In genomic region chr16:87909203-87909935, GRCh38 we compare ENCODE assay signal across 8 cellular contexts. TPM values are rescaled to one million over a fixed set of nuclear protein-coding genes. Genes with fewer than 3 reads are reported as not detected.
DNase-seq lines count a peak whose midpoint lies in the region; ATAC-seq and TF ChIP-seq lines count a peak whose summit lies in the region.
"Not testable (repeated sequence)": the region's sequence is repeated elsewhere in the genome, so short reads cannot be mapped to it uniquely, and the experiment has no call there.

No MANE protein-coding gene starts in this region.

- H3K4me1 ChIP-seq in Caco-2; endodermal cell (ENCODE audit: control insufficient read depth, insufficient read depth, low read length): not testable (repeated sequence)

- not testable (repeated sequence) for H3K27ac Mint-ChIP-seq in Caco-2 (ENCODE audit: unreplicated experiment); endodermal cell

- TF ChIP-seq CTCF in Caco-2 (IDR thresholded peaks at IDR 0.05; ENCODE audit: insufficient read depth in 1 of 2, low read depth in 1 of 2, low read length in 1 of 2, severe bottlenecking in 1 of 2, unreplicated experiment in 1 of 2): peak; percentile 95 to 98
- peak; percentile 95 for TF ChIP-seq CTCF in endodermal cell (conservative IDR thresholded peaks at IDR 0.05)

- not testable (repeated sequence) for H3K4me3 ChIP-seq in Caco-2 (ENCODE audit: low read depth, low read length); endodermal cell (ENCODE audit: low read length)

- not testable (repeated sequence) for BruUV-seq in Caco-2 (replicated peaks; lab: Mats Ljungman, UMichigan)

- DNase-seq in Caco-2 (peak; percentile 83 to 94), HuH-7 (ENCODE audit: low spot score) (peak; percentile 93), OCI-M1 (lab: John Stamatoyannopoulos, UW) (peak; percentile 87), endodermal cell (peak; percentile 95), mesenteric fat pad (ENCODE audit: low spot score) (peak; percentile 92)
- peak; percentile 97 for DNase-seq in activated CD8-positive, alpha-beta memory T cell treated with anti-CD3 and anti-CD28 coated beads, Interleukin-2, amount 50 U/mL, for 48 hours
- peak; percentile 70 to 84 for DNase-seq in stimulated activated CD8-positive, alpha-beta memory T cell treated with anti-CD3 and anti-CD28 coated beads, Interleukin-2, amount 100 ng/mL, for 48 hours (ENCODE audit: low read depth in 2 of 2)

- H3K36me3 ChIP-seq in Caco-2 (ENCODE audit: control insufficient read depth, insufficient read depth, low read length); endodermal cell (ENCODE audit: control insufficient read depth, insufficient read depth, low read length): not testable (repeated sequence)

- peak; percentile 89 for ATAC-seq in GM21447 (IDR thresholded peaks at IDR 0.05; ENCODE audit: unreplicated experiment)

- intact Hi-C loops in Caco-2 (cut with micrococcal nuclease; ENCODE audit: unreplicated experiment): loop anchor here (1.0 kb wide), 3 partner anchors 37 to 130 kb away; no protein-coding TSS in a partner anchor

- not testable (repeated sequence) for H3K27ac ChIP-seq in endodermal cell (ENCODE audit: low read depth, low read length)

- not testable (repeated sequence) for H3K4me1 Mint-ChIP-seq in Caco-2 (ENCODE audit: low read depth, unreplicated experiment); endodermal cell

- WGBS in endodermal cell (ENCODE audit: insufficient coverage in 1 of 2, insufficient read length in 1 of 2), 2 experiments: 44% methylated on average over 30 to 36 of the region's 36 CpGs

- CTCF ChIA-PET in Caco-2 (lab: Charles Lee): not testable (repeated sequence)

- not testable (repeated sequence) for H3K9me3 ChIP-seq in Caco-2; endodermal cell (ENCODE audit: control insufficient read depth, low read length)

- H3K9me3 Mint-ChIP-seq in Caco-2 (ENCODE audit: unreplicated experiment); endodermal cell: not testable (repeated sequence)

- H3K27me3 Mint-ChIP-seq in Caco-2 (ENCODE audit: insufficient read depth, unreplicated experiment): not testable (repeated sequence)
- peaks cover 25% of the 10 kb centered on the region for H3K27me3 Mint-ChIP-seq in endodermal cell (ENCODE audit: insufficient read depth)

- POLR2A ChIA-PET in Caco-2 (lab: Charles Lee): interaction anchor here (0.6 kb wide), 1 partner anchor 314 kb away, joined by 4 read pairs; no protein-coding TSS in a partner anchor

- not testable (repeated sequence) for H3K9ac ChIP-seq in endodermal cell (ENCODE audit: extremely low read depth, low read length, poor library complexity, severe bottlenecking)

- not testable (repeated sequence) for H3K27me3 ChIP-seq in Caco-2 (replicated peaks; ENCODE audit: control insufficient read depth, insufficient read depth, low read length); endodermal cell (ENCODE audit: control insufficient read depth, insufficient read depth, low read length, poor library complexity, severe bottlenecking)

- H3K36me3 Mint-ChIP-seq in Caco-2 (ENCODE audit: insufficient read depth, unreplicated experiment); endodermal cell (ENCODE audit: low read depth): not testable (repeated sequence)

- H3K4me3 Mint-ChIP-seq in Caco-2 (ENCODE audit: unreplicated experiment); endodermal cell: not testable (repeated sequence)

RNA-seq across cellular contexts. Expression of gene CA5A, which starts 27.0 kb away (rescaled TPM):
- 0.74 and 1.7 TPM in 2 replicates for total RNA-seq in Caco-2 (2022)
- total RNA-seq in endodermal cell: not detected
- polyA plus RNA-seq in endodermal cell (2013, experiment 1 of 2): not detected
- not detected for polyA plus RNA-seq in endodermal cell (2013, experiment 2 of 2)
- not detected for total RNA-seq in mesenteric fat pad

RNA-seq across cellular contexts. Expression of gene SLC7A5, which starts 40.1 kb away (rescaled TPM):
- total RNA-seq in Caco-2 (2022): 495 and 534 TPM in 2 replicates
- total RNA-seq in endodermal cell: 100 to 1,000 TPM; 374 to 588 TPM
- 144 TPM for polyA plus RNA-seq in endodermal cell (2013, experiment 1 of 2)
- polyA plus RNA-seq in endodermal cell (2013, experiment 2 of 2): 134 TPM
- total RNA-seq in mesenteric fat pad: 9.4 TPM

RNA-seq across cellular contexts. Expression of gene BANP, which starts 41.9 kb away (rescaled TPM):
- total RNA-seq in Caco-2 (2022) (44.4 and 50.6 TPM in 2 replicates), endodermal cell (10 to 100 TPM; 39.5 to 45.5 TPM), mesenteric fat pad (28.8 TPM)
- 23.8 TPM for polyA plus RNA-seq in endodermal cell (2013, experiment 1 of 2)
- 20.0 TPM for polyA plus RNA-seq in endodermal cell (2013, experiment 2 of 2)

Comparison
In these comparisons a context has a peak if more than half of its experiments do, and no peak if none do; other contexts are left out.
1. RNA of gene SLC7A5, which starts 40.1 kb away (total RNA-seq): 374 to 588 TPM in endodermal cell and 495 to 534 TPM in Caco-2; 9.4 TPM in mesenteric fat pad (single experiment); every median in the first group is over 10 times any median in the second.
2. Peak in every context shown above with its lines, with median percentiles within 50 percentile points of each other: DNase-seq.